ENCODE assay signal across 8 cellular contexts in genomic region chrX:76428243-76429130, GRCh38. TPM values are rescaled to one million over a fixed set of nuclear protein-coding genes. Genes with fewer than 3 reads are reported as not detected.
A peak's percentile ranks its signal among the peaks of the same experiment; 100 is the strongest.
DNase-seq lines count a peak whose midpoint lies in the region; ATAC-seq and TF ChIP-seq lines count a peak whose summit lies in the region.

No MANE protein-coding gene starts in this region.

- peaks cover 0 to 7% (median 0%) of the 10 kb centered on the region in 3 donors for H3K27me3 ChIP-seq in stomach

- H3K4me3 ChIP-seq in stomach: peak overlapping the region; percentile 59 to 76 (median 66)

- peak; percentile 14 for DNase-seq in activated CD4-positive, alpha-beta T cell treated with anti-CD3 and anti-CD28 coated beads for 1 hour
- DNase-seq in ecto neural progenitor cell (ENCODE audit: low spot score): peak; percentile 47
- DNase-seq in mucosa of gallbladder (ENCODE audit: low spot score): peak; percentile 16
- peak; percentile 25 for DNase-seq in stomach
- no peak for DNase-seq in cerebellar nuclear complex (lab: John Stamatoyannopoulos, UW)
- no peak for DNase-seq in epidermal melanocyte (ENCODE audit: insufficient read length, low spot score)

- no peaks in the 10 kb centered on the region for H3K9me3 ChIP-seq in stomach

- peaks cover 0 to 8% (median 2%) of the 10 kb centered on the region in 4 donors for H3K4me1 ChIP-seq in stomach

- TF ChIP-seq CTCF in stomach (IDR thresholded peaks at IDR 0.05): no peak

- ATAC-seq in GM19035 (IDR thresholded peaks at IDR 0.05; ENCODE audit: unreplicated experiment) (peak; percentile 39), HG03066 (IDR thresholded peaks at IDR 0.05; ENCODE audit: low read depth, unreplicated experiment) (peak; percentile 33)

- 16 to 64% (median 23%) methylated on average over 10 to 60 of the region's 60 CpGs for WGBS in stomach, 5 donors

- no peak for TF ChIP-seq EP300 in stomach (IDR thresholded peaks at IDR 0.05)

- peak overlapping the region in 4 of 5 donors; percentile 30 to 67 (median 56) for H3K27ac ChIP-seq in stomach

- intact Hi-C loops in stomach (cut with DNase I; ENCODE audit: low total_unique reads): no loop called here

- H3K36me3 ChIP-seq in stomach: no peaks in the 10 kb centered on the region

- no peak for TF ChIP-seq POLR2A in stomach (IDR thresholded peaks at IDR 0.05)

RNA-seq across cellular contexts. Expression of gene MAGEE1, which starts 1.0 kb away (rescaled TPM):
- 3.6 TPM for total RNA-seq in mucosa of gallbladder
- total RNA-seq in stomach: 1 to 10 TPM in 1 of 5 donors, under 1 TPM in 3, not detected in 1; 0.29 to 1.5 (median 0.37) TPM
- polyA plus RNA-seq in stomach: 1 to 10 TPM in 1 of 3 donors, under 1 TPM in 2; 0.31 to 1.1 (median 0.62) TPM

Comparison
In these comparisons a context has a peak if more than half of its experiments do, and no peak if none do; other contexts are left out.
1. DNase-seq: peak in activated CD4-positive, alpha-beta T cell treated with anti-CD3 and anti-CD28 coated beads for 1 hour (single experiment), ecto neural progenitor cell (single experiment), mucosa of gallbladder (single experiment) and stomach (single experiment); none in cerebellar nuclear complex (0 of 2) and epidermal melanocyte (single experiment).